1 cellular context compared by ENCODE assay signal in genomic region chr20:48923149-48923718, GRCh38.
TF ChIP-seq lines count a peak whose summit lies in the region.

No MANE protein-coding gene starts in this region.

TF ChIP-seq in HepG2, 621 proteins besides CTCF, POLR2A, EP300 and RAD21 (continued from another document and continues in another):
- TF ChIP-seq, protein P1, sequence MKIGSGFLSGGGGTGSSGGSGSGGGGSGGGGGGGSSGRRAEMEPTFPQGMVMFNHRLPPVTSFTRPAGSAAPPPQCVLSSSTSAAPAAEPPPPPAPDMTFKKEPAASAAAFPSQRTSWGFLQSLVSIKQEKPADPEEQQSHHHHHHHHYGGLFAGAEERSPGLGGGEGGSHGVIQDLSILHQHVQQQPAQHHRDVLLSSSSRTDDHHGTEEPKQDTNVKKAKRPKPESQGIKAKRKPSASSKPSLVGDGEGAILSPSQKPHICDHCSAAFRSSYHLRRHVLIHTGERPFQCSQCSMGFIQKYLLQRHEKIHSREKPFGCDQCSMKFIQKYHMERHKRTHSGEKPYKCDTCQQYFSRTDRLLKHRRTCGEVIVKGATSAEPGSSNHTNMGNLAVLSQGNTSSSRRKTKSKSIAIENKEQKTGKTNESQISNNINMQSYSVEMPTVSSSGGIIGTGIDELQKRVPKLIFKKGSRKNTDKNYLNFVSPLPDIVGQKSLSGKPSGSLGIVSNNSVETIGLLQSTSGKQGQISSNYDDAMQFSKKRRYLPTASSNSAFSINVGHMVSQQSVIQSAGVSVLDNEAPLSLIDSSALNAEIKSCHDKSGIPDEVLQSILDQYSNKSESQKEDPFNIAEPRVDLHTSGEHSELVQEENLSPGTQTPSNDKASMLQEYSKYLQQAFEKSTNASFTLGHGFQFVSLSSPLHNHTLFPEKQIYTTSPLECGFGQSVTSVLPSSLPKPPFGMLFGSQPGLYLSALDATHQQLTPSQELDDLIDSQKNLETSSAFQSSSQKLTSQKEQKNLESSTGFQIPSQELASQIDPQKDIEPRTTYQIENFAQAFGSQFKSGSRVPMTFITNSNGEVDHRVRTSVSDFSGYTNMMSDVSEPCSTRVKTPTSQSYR (CRISPR knock-in tag; IDR thresholded peaks at IDR 0.05; ENCODE audit: borderline replicate concordance) = peak; percentile 9; the same call in 1 of the 2 replicates
- TF ChIP-seq ZNF639 (CRISPR knock-in tag; conservative IDR thresholded peaks at IDR 0.05) (no peak), PTBP1 (IDR thresholded peaks at IDR 0.05; ENCODE audit: low read depth, low read length, poor library complexity, severe bottlenecking) (no peak), ARNTL (CRISPR knock-in tag; IDR thresholded peaks at IDR 0.05) (peak; percentile 59; the same call in 1 of the 2 replicates), MAX (IDR thresholded peaks at IDR 0.05) (no peak), ZNF747 (CRISPR knock-in tag; IDR thresholded peaks at IDR 0.05; ENCODE audit: borderline replicate concordance) (peak; percentile 73; the same call in 1 of the 2 replicates), MIER2 (CRISPR knock-in tag; IDR thresholded peaks at IDR 0.05) (peak; percentile 42; the same call in 1 of the 2 replicates), KDM2A (CRISPR knock-in tag; IDR thresholded peaks at IDR 0.05; ENCODE audit: borderline replicate concordance, low read depth) (no peak), ZNF746 (CRISPR knock-in tag; IDR thresholded peaks at IDR 0.05) (no peak; the same call in 1 of the 2 replicates), ZNF331 (CRISPR knock-in tag; IDR thresholded peaks at IDR 0.05) (peak; percentile 37; the same call in 1 of the 2 replicates), WIZ (CRISPR knock-in tag; IDR thresholded peaks at IDR 0.05) (no peak), NR2F1 (CRISPR knock-in tag; IDR thresholded peaks at IDR 0.05) (peak; percentile 38 to 48; a peak in 2 of 4 replicates), SKI (IDR thresholded peaks at IDR 0.05; ENCODE audit: partially characterized antibody) (no peak), ZNF709 (CRISPR knock-in tag; IDR thresholded peaks at IDR 0.05) (0 out of 2 replicates have a peak, but pooled peaks have one; percentile 41), ERF (CRISPR knock-in tag; IDR thresholded peaks at IDR 0.05) (no peak), ZMAT3 (CRISPR knock-in tag; conservative IDR thresholded peaks at IDR 0.05) (no peak), RNF219 (CRISPR knock-in tag; IDR thresholded peaks at IDR 0.05) (no peak), TP53 (CRISPR knock-in tag; conservative IDR thresholded peaks at IDR 0.05) (no peak), RBM39 (IDR thresholded peaks at IDR 0.05; ENCODE audit: low read depth, low read length, poor library complexity, severe bottlenecking) (no peak), TBX2 (CRISPR knock-in tag; IDR thresholded peaks at IDR 0.05; ENCODE audit: borderline replicate concordance) (peak; percentile 54; the same call in 1 of the 2 replicates), HNF4A (CRISPR knock-in tag; IDR thresholded peaks at IDR 0.05) (peak; percentile 95), ESRRA (CRISPR knock-in tag; IDR thresholded peaks at IDR 0.05; ENCODE audit: low read depth) (no peak), ZNF530 (CRISPR knock-in tag; IDR thresholded peaks at IDR 0.05; ENCODE audit: low read depth) (no peak), CBX5 (CRISPR knock-in tag; IDR thresholded peaks at IDR 0.05; ENCODE audit: borderline replicate concordance) (0 out of 2 replicates have a peak, but pooled peaks have one; percentile 63), CCAR2 (optimal IDR thresholded peaks at IDR 0.05; ENCODE audit: low read depth, low read length) (no peak), HDAC2 (CRISPR knock-in tag; IDR thresholded peaks at IDR 0.05) (peak; percentile 72), NKX3-1 (CRISPR knock-in tag; IDR thresholded peaks at IDR 0.05) (no peak), ZNF333 (CRISPR knock-in tag; IDR thresholded peaks at IDR 0.05; ENCODE audit: borderline replicate concordance) (no peak), ZNF235 (CRISPR knock-in tag; IDR thresholded peaks at IDR 0.05; ENCODE audit: borderline replicate concordance) (no peak), ZNF879 (CRISPR knock-in tag; IDR thresholded peaks at IDR 0.05) (no peak), CENPT (CRISPR knock-in tag; IDR thresholded peaks at IDR 0.05; ENCODE audit: low read depth) (no peak), PLSCR1 (CRISPR knock-in tag; IDR thresholded peaks at IDR 0.05; ENCODE audit: borderline replicate concordance) (no peak), FOSL1 (CRISPR knock-in tag; IDR thresholded peaks at IDR 0.05; ENCODE audit: borderline replicate concordance) (no peak), SUZ12 (IDR thresholded peaks at IDR 0.05; ENCODE audit: low read depth, low read length) (no peak), REPIN1 (CRISPR knock-in tag; IDR thresholded peaks at IDR 0.05; ENCODE audit: borderline replicate concordance, low read depth) (no peak), RFX5 (IDR thresholded peaks at IDR 0.05; ENCODE audit: low read depth, low read length) (no peak), SMYD3 (CRISPR knock-in tag; IDR thresholded peaks at IDR 0.05) (peak; percentile 43; the same call in 1 of the 2 replicates), ZKSCAN1 (IDR thresholded peaks at IDR 0.05; ENCODE audit: low read length) (no peak), ZNF788 (CRISPR knock-in tag; IDR thresholded peaks at IDR 0.05; ENCODE audit: borderline replicate concordance) (no peak), ZNF350 (CRISPR knock-in tag; IDR thresholded peaks at IDR 0.05; ENCODE audit: borderline replicate concordance, low read depth) (no peak), RORA (CRISPR knock-in tag; IDR thresholded peaks at IDR 0.05) (no peak)
- TF ChIP-seq, protein P2, sequence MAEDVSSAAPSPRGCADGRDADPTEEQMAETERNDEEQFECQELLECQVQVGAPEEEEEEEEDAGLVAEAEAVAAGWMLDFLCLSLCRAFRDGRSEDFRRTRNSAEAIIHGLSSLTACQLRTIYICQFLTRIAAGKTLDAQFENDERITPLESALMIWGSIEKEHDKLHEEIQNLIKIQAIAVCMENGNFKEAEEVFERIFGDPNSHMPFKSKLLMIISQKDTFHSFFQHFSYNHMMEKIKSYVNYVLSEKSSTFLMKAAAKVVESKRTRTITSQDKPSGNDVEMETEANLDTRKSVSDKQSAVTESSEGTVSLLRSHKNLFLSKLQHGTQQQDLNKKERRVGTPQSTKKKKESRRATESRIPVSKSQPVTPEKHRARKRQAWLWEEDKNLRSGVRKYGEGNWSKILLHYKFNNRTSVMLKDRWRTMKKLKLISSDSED (CRISPR knock-in tag; IDR thresholded peaks at IDR 0.05) = no peak
- TF ChIP-seq, protein P3, sequence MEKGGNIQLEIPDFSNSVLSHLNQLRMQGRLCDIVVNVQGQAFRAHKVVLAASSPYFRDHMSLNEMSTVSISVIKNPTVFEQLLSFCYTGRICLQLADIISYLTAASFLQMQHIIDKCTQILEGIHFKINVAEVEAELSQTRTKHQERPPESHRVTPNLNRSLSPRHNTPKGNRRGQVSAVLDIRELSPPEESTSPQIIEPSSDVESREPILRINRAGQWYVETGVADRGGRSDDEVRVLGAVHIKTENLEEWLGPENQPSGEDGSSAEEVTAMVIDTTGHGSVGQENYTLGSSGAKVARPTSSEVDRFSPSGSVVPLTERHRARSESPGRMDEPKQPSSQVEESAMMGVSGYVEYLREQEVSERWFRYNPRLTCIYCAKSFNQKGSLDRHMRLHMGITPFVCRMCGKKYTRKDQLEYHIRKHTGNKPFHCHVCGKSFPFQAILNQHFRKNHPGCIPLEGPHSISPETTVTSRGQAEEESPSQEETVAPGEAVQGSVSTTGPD (CRISPR knock-in tag; IDR thresholded peaks at IDR 0.05) = no peak
- TF ChIP-seq, protein P4, sequence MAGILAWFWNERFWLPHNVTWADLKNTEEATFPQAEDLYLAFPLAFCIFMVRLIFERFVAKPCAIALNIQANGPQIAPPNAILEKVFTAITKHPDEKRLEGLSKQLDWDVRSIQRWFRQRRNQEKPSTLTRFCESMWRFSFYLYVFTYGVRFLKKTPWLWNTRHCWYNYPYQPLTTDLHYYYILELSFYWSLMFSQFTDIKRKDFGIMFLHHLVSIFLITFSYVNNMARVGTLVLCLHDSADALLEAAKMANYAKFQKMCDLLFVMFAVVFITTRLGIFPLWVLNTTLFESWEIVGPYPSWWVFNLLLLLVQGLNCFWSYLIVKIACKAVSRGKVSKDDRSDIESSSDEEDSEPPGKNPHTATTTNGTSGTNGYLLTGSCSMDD (CRISPR knock-in tag; IDR thresholded peaks at IDR 0.05) = no peak
- TF ChIP-seq, protein P5, sequence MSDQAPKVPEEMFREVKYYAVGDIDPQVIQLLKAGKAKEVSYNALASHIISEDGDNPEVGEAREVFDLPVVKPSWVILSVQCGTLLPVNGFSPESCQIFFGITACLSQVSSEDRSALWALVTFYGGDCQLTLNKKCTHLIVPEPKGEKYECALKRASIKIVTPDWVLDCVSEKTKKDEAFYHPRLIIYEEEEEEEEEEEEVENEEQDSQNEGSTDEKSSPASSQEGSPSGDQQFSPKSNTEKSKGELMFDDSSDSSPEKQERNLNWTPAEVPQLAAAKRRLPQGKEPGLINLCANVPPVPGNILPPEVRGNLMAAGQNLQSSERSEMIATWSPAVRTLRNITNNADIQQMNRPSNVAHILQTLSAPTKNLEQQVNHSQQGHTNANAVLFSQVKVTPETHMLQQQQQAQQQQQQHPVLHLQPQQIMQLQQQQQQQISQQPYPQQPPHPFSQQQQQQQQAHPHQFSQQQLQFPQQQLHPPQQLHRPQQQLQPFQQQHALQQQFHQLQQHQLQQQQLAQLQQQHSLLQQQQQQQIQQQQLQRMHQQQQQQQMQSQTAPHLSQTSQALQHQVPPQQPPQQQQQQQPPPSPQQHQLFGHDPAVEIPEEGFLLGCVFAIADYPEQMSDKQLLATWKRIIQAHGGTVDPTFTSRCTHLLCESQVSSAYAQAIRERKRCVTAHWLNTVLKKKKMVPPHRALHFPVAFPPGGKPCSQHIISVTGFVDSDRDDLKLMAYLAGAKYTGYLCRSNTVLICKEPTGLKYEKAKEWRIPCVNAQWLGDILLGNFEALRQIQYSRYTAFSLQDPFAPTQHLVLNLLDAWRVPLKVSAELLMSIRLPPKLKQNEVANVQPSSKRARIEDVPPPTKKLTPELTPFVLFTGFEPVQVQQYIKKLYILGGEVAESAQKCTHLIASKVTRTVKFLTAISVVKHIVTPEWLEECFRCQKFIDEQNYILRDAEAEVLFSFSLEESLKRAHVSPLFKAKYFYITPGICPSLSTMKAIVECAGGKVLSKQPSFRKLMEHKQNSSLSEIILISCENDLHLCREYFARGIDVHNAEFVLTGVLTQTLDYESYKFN (CRISPR knock-in tag; conservative IDR thresholded peaks at IDR 0.05) = peak; percentile 77
- TF ChIP-seq, protein P6, sequence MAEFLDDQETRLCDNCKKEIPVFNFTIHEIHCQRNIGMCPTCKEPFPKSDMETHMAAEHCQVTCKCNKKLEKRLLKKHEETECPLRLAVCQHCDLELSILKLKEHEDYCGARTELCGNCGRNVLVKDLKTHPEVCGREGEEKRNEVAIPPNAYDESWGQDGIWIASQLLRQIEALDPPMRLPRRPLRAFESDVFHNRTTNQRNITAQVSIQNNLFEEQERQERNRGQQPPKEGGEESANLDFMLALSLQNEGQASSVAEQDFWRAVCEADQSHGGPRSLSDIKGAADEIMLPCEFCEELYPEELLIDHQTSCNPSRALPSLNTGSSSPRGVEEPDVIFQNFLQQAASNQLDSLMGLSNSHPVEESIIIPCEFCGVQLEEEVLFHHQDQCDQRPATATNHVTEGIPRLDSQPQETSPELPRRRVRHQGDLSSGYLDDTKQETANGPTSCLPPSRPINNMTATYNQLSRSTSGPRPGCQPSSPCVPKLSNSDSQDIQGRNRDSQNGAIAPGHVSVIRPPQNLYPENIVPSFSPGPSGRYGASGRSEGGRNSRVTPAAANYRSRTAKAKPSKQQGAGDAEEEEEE (CRISPR knock-in tag; IDR thresholded peaks at IDR 0.05; ENCODE audit: borderline replicate concordance) = no peak
- TF ChIP-seq, protein P7, sequence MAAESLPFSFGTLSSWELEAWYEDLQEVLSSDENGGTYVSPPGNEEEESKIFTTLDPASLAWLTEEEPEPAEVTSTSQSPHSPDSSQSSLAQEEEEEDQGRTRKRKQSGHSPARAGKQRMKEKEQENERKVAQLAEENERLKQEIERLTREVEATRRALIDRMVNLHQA (CRISPR knock-in tag; IDR thresholded peaks at IDR 0.05) = no peak
- TF ChIP-seq, protein P8, sequence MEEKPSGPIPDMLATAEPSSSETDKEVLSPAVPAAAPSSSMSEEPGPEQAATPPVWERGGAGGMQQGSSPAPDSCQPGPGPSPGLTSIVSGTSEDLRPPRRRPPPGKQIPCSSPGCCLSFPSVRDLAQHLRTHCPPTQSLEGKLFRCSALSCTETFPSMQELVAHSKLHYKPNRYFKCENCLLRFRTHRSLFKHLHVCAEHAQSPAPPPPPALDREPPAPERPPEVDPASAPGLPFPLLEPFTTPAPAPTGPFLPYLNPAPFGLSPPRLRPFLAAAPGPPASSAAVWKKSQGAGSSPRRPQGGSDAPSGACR (CRISPR knock-in tag; IDR thresholded peaks at IDR 0.05) = no peak
